ENCODE assay signal across 18 cellular contexts in genomic region chr18:22455425-22456150, GRCh38. TPM values are rescaled to one million over a fixed set of nuclear protein-coding genes. Genes with fewer than 3 reads are reported as not detected.
DNase-seq lines count a peak whose midpoint lies in the region; ATAC-seq and TF ChIP-seq lines count a peak whose summit lies in the region.
"Had no signal": no experiment of that assay in that cellular context is flagged by ENCODE, and none has a peak within 500 bp of the region (broad histone marks: within the 10 kb centered on the region; RNA-seq: fewer than 3 reads in every experiment).

No MANE protein-coding gene starts in this region.

- no peaks in the 10 kb centered on the region for H3K36me3 Mint-ChIP-seq in mesothelial cell of epicardium

- no peak for TF ChIP-seq EP300 in gastroesophageal sphincter (IDR thresholded peaks at IDR 0.05)

- H3K9me3 Mint-ChIP-seq in mesothelial cell of epicardium = peaks cover 8% of the 10 kb centered on the region
- H3K9me3 Mint-ChIP-seq: CD4-positive, alpha-beta T cell had no signal

- H3K4me3 ChIP-seq in cardiac muscle cell = no peak overlapping the region
- no peak overlapping the region for H3K4me3 ChIP-seq in left ventricle myocardium inferior
- no peak overlapping the region for H3K4me3 ChIP-seq in gastroesophageal sphincter
- H3K4me3 ChIP-seq: PC-9 had no signal

- H3K27me3 ChIP-seq in cardiac muscle cell (no peaks in the 10 kb centered on the region), left ventricle myocardium inferior (ENCODE audit: low read depth) (no peaks in the 10 kb centered on the region), gastroesophageal sphincter (no peaks in the 10 kb centered on the region)
- H3K27me3 ChIP-seq: BE2C had no signal

- H3K4me1 ChIP-seq in cardiac muscle cell (ENCODE audit: low read depth) (peaks cover 57% of the 10 kb centered on the region), left ventricle myocardium inferior (peaks cover 33% of the 10 kb centered on the region), gastroesophageal sphincter (no peaks in the 10 kb centered on the region)
- H3K4me1 ChIP-seq: BE2C had no signal

- WGBS in gastroesophageal sphincter (ENCODE audit: low coverage in 1 of 2), 2 donors = 77 to 83% methylated on average over 1 to 3 of the region's 3 CpGs

- peak overlapping the region; percentile 18 for H3K4me3 Mint-ChIP-seq in mesothelial cell of epicardium
- H3K4me3 Mint-ChIP-seq: CD4-positive, alpha-beta T cell had no signal

- no peaks in the 10 kb centered on the region for H3K9me3 ChIP-seq in cardiac muscle cell (ENCODE audit: low read depth)
- H3K9me3 ChIP-seq in left ventricle myocardium inferior (replicated peaks) = peaks cover 7% of the 10 kb centered on the region
- peaks cover 0 to 6% (median 0%) of the 10 kb centered on the region in 3 donors for H3K9me3 ChIP-seq in gastroesophageal sphincter
- H3K9me3 ChIP-seq: BE2C had no signal

- TF ChIP-seq CTCF in cardiac muscle cell (IDR thresholded peaks at IDR 0.05; ENCODE audit: low read depth, low read length) = no peak
- no peak for TF ChIP-seq CTCF in left ventricle myocardium inferior (IDR thresholded peaks at IDR 0.05; ENCODE audit: borderline replicate concordance)
- no peak for TF ChIP-seq CTCF in mesothelial cell of epicardium (IDR thresholded peaks at IDR 0.05; ENCODE audit: unreplicated experiment)
- no peak for TF ChIP-seq CTCF in gastroesophageal sphincter (IDR thresholded peaks at IDR 0.05)

- H3K27ac ChIP-seq in cardiac muscle cell = peak overlapping the region; percentile 89
- peak overlapping the region; percentile 39 for H3K27ac ChIP-seq in left ventricle myocardium inferior (replicated peaks)
- H3K27ac ChIP-seq in gastroesophageal sphincter = no peak overlapping the region
- H3K27ac ChIP-seq: PC-9 had no signal

- no peak for ATAC-seq in gastroesophageal sphincter

- intact Hi-C loops in cardiac septum (cut with DNase I) = no loop called here
- intact Hi-C loops in left ventricle myocardium inferior (cut with micrococcal nuclease) = no loop called here

- peaks cover 67% of the 10 kb centered on the region for H3K4me1 Mint-ChIP-seq in mesothelial cell of epicardium

- no peaks in the 10 kb centered on the region for H3K27me3 Mint-ChIP-seq in mesothelial cell of epicardium (ENCODE audit: low read depth)

- no peak for TF ChIP-seq POLR2A in gastroesophageal sphincter (IDR thresholded peaks at IDR 0.05)

- H3K36me3 ChIP-seq in cardiac muscle cell = no peaks in the 10 kb centered on the region
- no peaks in the 10 kb centered on the region for H3K36me3 ChIP-seq in left ventricle myocardium inferior
- no peaks in the 10 kb centered on the region for H3K36me3 ChIP-seq in gastroesophageal sphincter
- H3K36me3 ChIP-seq: BE2C had no signal

- H3K27ac Mint-ChIP-seq in mesothelial cell of epicardium = peak overlapping the region; percentile 97
- H3K27ac Mint-ChIP-seq: CD4-positive, alpha-beta T cell had no signal

- DNase-seq in cardiac muscle cell (ENCODE audit: low read depth in 1 of 2, low spot score in 1 of 2) (no peak), cardiac septum (ENCODE audit: low spot score) (no peak), left ventricle myocardium inferior (no peak), mesothelial cell of epicardium (ENCODE audit: low spot score in 2 of 2, unreplicated experiment in 2 of 2) (no peak), T-helper 1 cell (no peak)
- DNase-seq in stimulated activated CD4-positive, alpha-beta T cell treated with anti-CD3 and anti-CD28 coated beads, Interleukin-2, amount 100 ng/mL, for 24 hours = no peak
- DNase-seq in effector CD8-positive, alpha-beta T cell (lab: John Stamatoyannopoulos, UW) = no peak
- DNase-seq: 8988T; BE2C; Calu3; CD4-positive, alpha-beta T cell; Karpas-422; NCI-H1105; NCI-H1694 treated with DMSO at 0.1 percent for 48 hours; NCI-H446; NCI-H82; PC-9 had no signal

RNA-seq across cellular contexts. Expression of gene CTAGE1, which starts 37.9 kb away (rescaled TPM):
- total RNA-seq in cardiac muscle cell (not detected in 2 replicates), cardiac septum (0.13 TPM), left ventricle myocardium inferior (not detected), mesothelial cell of epicardium (0.07 to 0.13 TPM (median 0.11 TPM) in 3 replicates), gastroesophageal sphincter (not detected)
- not detected in 2 replicates for polyA plus RNA-seq in cardiac muscle cell
- total RNA-seq: Calu3; CD4-positive, alpha-beta T cell; PC-9 had no signal

Comparison
In these comparisons a context has a peak if more than half of its experiments do, and no peak if none do; other contexts are left out.
1. H3K27ac ChIP-seq: peak in cardiac muscle cell (single experiment) and left ventricle myocardium inferior (single experiment); none in gastroesophageal sphincter (0 of 4).